Comparison of ENCODE assay signal across 12 cellular contexts in the genomic region with DNA sequence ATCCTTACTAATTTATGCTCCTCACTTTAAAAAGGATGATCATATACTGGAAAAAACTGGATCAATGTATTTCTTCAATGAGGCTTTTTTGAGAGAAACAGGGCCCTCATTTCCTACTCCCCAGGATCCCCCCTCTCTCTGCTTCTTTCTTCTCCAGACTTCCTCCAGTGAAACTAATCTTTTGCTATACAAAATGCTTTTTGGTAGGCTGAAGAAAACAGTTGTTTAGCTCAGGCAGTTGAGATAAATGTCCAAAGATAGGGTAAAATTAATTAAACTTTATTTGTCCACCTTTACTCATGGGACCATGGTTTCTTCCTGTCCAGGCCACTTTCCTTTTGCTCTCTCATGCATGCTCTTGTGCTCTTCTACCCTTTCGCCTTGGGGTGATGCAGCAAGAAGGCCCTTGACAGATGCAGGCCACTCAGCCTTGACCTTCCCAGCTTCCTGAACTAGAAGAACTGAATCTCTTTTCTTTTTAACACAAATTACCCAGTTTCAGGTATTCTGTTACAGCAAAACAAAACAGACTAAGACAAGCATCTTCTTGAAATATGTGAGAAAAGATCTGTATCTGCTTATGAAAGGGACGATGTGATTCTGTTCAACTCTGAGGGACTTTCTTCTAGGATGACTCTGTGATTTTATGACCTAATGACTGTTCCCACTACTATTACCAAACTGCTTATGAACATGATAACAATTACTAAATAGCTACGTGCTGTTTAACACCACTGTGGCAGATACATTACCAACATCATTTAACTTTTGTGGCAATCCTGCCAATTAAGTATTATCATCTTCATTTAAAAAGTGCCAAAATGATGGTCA.
DNase-seq lines count a peak whose midpoint lies in the region; ATAC-seq and TF ChIP-seq lines count a peak whose summit lies in the region.
"Had no signal": no experiment of that assay in that cellular context is flagged by ENCODE, and none has a peak within 500 bp of the region (broad histone marks: within the 10 kb centered on the region; RNA-seq: fewer than 3 reads in every experiment).

No MANE protein-coding gene starts in this region.

- H3K27ac ChIP-seq in smooth muscle cell (ENCODE audit: low read depth): peak overlapping the region; percentile 57
- H3K27ac ChIP-seq: brain microvascular endothelial cell, sigmoid colon had no signal

- no peaks in the 10 kb centered on the region for H3K79me2 ChIP-seq in smooth muscle cell (ENCODE audit: low read depth)

- no peaks in the 10 kb centered on the region for H4K20me1 ChIP-seq in smooth muscle cell (ENCODE audit: low read depth)

- no peaks in the 10 kb centered on the region for H3K27me3 Mint-ChIP-seq in activated CD4-positive, alpha-beta memory T cell treated with anti-CD3 and anti-CD28 coated beads, Interleukin-2, amount 10 ng/mL, durations not matched to agents 7 days and 5 days
- no peaks in the 10 kb centered on the region for H3K27me3 Mint-ChIP-seq in activated CD4-positive, alpha-beta memory T cell treated with anti-CD3 and anti-CD28 coated beads for 36 hours

- peaks cover 63% of the 10 kb centered on the region for H3K36me3 Mint-ChIP-seq in activated CD4-positive, alpha-beta memory T cell treated with anti-CD3 and anti-CD28 coated beads, Interleukin-2, amount 10 ng/mL, durations not matched to agents 7 days and 5 days (ENCODE audit: low read depth)
- H3K36me3 Mint-ChIP-seq in activated CD4-positive, alpha-beta memory T cell treated with anti-CD3 and anti-CD28 coated beads for 36 hours: peaks cover 13% of the 10 kb centered on the region

- H3K9me3 Mint-ChIP-seq in activated CD4-positive, alpha-beta memory T cell treated with anti-CD3 and anti-CD28 coated beads, Interleukin-2, amount 10 ng/mL, durations not matched to agents 7 days and 5 days: no peaks in the 10 kb centered on the region
- H3K9me3 Mint-ChIP-seq in activated CD4-positive, alpha-beta memory T cell treated with anti-CD3 and anti-CD28 coated beads for 36 hours: no peaks in the 10 kb centered on the region

- no peak overlapping the region for H3K4me3 Mint-ChIP-seq in activated CD4-positive, alpha-beta memory T cell treated with anti-CD3 and anti-CD28 coated beads, Interleukin-2, amount 10 ng/mL, durations not matched to agents 7 days and 5 days
- no peak overlapping the region for H3K4me3 Mint-ChIP-seq in activated CD4-positive, alpha-beta memory T cell treated with anti-CD3 and anti-CD28 coated beads for 36 hours

- peaks cover 4% of the 10 kb centered on the region for H3K36me3 ChIP-seq in smooth muscle cell (ENCODE audit: low read depth)

- intact Hi-C loops in activated CD4-positive, alpha-beta memory T cell treated with anti-CD3 and anti-CD28 coated beads for 36 hours (cut with micrococcal nuclease): loop anchor here (5.0 kb wide), 1 partner anchor 74 kb away; no protein-coding TSS in a partner anchor

- H3K27me3 ChIP-seq in smooth muscle cell (ENCODE audit: low read depth): no peaks in the 10 kb centered on the region
- H3K27me3 ChIP-seq: brain microvascular endothelial cell, sigmoid colon had no signal

- H3K9me3 ChIP-seq in smooth muscle cell (replicated peaks; ENCODE audit: low read depth): no peaks in the 10 kb centered on the region
- H3K9me3 ChIP-seq: sigmoid colon had no signal

- peaks cover 61% of the 10 kb centered on the region for H3K4me1 Mint-ChIP-seq in activated CD4-positive, alpha-beta memory T cell treated with anti-CD3 and anti-CD28 coated beads, Interleukin-2, amount 10 ng/mL, durations not matched to agents 7 days and 5 days
- peaks cover 17% of the 10 kb centered on the region for H3K4me1 Mint-ChIP-seq in activated CD4-positive, alpha-beta memory T cell treated with anti-CD3 and anti-CD28 coated beads for 36 hours (ENCODE audit: low read depth)

- ATAC-seq in GM21825 (IDR thresholded peaks at IDR 0.05; ENCODE audit: unreplicated experiment): peak; percentile 78

- H3K9ac ChIP-seq in smooth muscle cell (ENCODE audit: low read depth): no peak overlapping the region

- CTCF ChIA-PET in activated CD4-positive, alpha-beta memory T cell treated with anti-CD3 and anti-CD28 coated beads, Interleukin-2, amount 10 ng/mL, durations not matched to agents 7 days and 5 days (lab: Charles Lee): interaction anchor here (0.6 kb wide), 1 partner anchor 191 kb away, joined by 3 read pairs; no protein-coding TSS in a partner anchor
- CTCF ChIA-PET in activated CD4-positive, alpha-beta memory T cell treated with anti-CD3 and anti-CD28 coated beads for 36 hours (lab: Charles Lee): interaction anchor here (1.1 to 1.4 kb wide), 3 partner anchors 18 to 150 kb away, joined by 3 read pairs; no protein-coding TSS in a partner anchor

- no peak overlapping the region for H3K4me3 ChIP-seq in smooth muscle cell
- H3K4me3 ChIP-seq: sigmoid colon had no signal

- POLR2A ChIA-PET in activated CD4-positive, alpha-beta memory T cell treated with anti-CD3 and anti-CD28 coated beads, Interleukin-2, amount 10 ng/mL, durations not matched to agents 7 days and 5 days (lab: Charles Lee): interaction anchor here (1.0 to 1.7 kb wide), 4 partner anchors 10 to 232 kb away, joined by 3 to 4 read pairs (median 4); partner anchors contain the start of gene DEGS1
- POLR2A ChIA-PET in activated CD4-positive, alpha-beta memory T cell treated with anti-CD3 and anti-CD28 coated beads for 36 hours (lab: Charles Lee): interaction anchor here (0.9 to 1.0 kb wide), 2 partner anchors 74 to 84 kb away, joined by 3 read pairs; partner anchors contain the start of gene DEGS1

- DNase-seq in activated CD4-positive, alpha-beta memory T cell treated with anti-CD3 and anti-CD28 coated beads, Interleukin-2, amount 10 ng/mL, durations not matched to agents 7 days and 5 days: no peak
- DNase-seq in activated CD4-positive, alpha-beta memory T cell treated with anti-CD3 and anti-CD28 coated beads for 36 hours: no peak
- DNase-seq in RPMI7951 (ENCODE audit: low read depth) (peak; percentile 25), smooth muscle cell (lab: John Stamatoyannopoulos, UW; ENCODE audit: unreplicated experiment) (no peak), SIG-M5 (lab: John Stamatoyannopoulos, UW) (no peak), NCI-H1930 (lab: John Stamatoyannopoulos, UW) (no peak), NCI-H446 treated with DMSO at 0.1 percent for 48 hours (lab: John Stamatoyannopoulos, UW) (no peak)
- DNase-seq: activated CD4-positive, alpha-beta T cell treated with anti-CD3 and anti-CD28 coated beads for 4 hours; brain microvascular endothelial cell; NCI-H1092; sigmoid colon had no signal

- H2AFZ ChIP-seq in smooth muscle cell (ENCODE audit: low read depth): no peak overlapping the region

- WGBS in smooth muscle cell (ENCODE audit: low lambda C conversion rate): 52% methylated on average over 3 of the region's 3 CpGs

- H3K4me1 ChIP-seq in smooth muscle cell (ENCODE audit: low read depth): no peaks in the 10 kb centered on the region
- H3K4me1 ChIP-seq: sigmoid colon had no signal

- H3K27ac Mint-ChIP-seq in activated CD4-positive, alpha-beta memory T cell treated with anti-CD3 and anti-CD28 coated beads, Interleukin-2, amount 10 ng/mL, durations not matched to agents 7 days and 5 days: peak overlapping the region; percentile 73
- no peak overlapping the region for H3K27ac Mint-ChIP-seq in activated CD4-positive, alpha-beta memory T cell treated with anti-CD3 and anti-CD28 coated beads for 36 hours

- H3K4me2 ChIP-seq in smooth muscle cell: no peak overlapping the region

- no peaks in the 10 kb centered on the region for H3F3A ChIP-seq in smooth muscle cell (ENCODE audit: low read depth)

- no peak for TF ChIP-seq CTCF in smooth muscle cell (IDR thresholded peaks at IDR 0.05; ENCODE audit: borderline replicate concordance, insufficient read depth, poor library complexity, severe bottlenecking)
